Comparison of ENCODE assay signal across 8 cellular contexts in genomic region chr9:78235771-78236510, GRCh38. TPM values are rescaled to one million over a fixed set of nuclear protein-coding genes. Genes with fewer than 3 reads are reported as not detected.
DNase-seq lines count a peak whose midpoint lies in the region; ATAC-seq and TF ChIP-seq lines count a peak whose summit lies in the region.

Gene CEP78, plus strand, starts transcription at chr9:78236075. Its CDS starts 276 bp downstream, at chr9:78236351.

- H3K4me1 Mint-ChIP-seq in natural killer cell treated with Interleukin-12 subunit alpha and Interleukin-12 subunit beta and Interleukin-15 and Interleukin-18, amount 100 ng/mL, for 72 hours (ENCODE audit: low read depth in 2 of 2): peaks cover 35 to 37% of the 10 kb centered on the region in 2 donors

- H3K36me3 Mint-ChIP-seq in natural killer cell treated with Interleukin-12 subunit alpha and Interleukin-12 subunit beta and Interleukin-15 and Interleukin-18, amount 100 ng/mL, for 72 hours: peaks cover 9% of the 10 kb centered on the region

- H3K9me3 Mint-ChIP-seq in natural killer cell treated with Interleukin-12 subunit alpha and Interleukin-12 subunit beta and Interleukin-15 and Interleukin-18, amount 100 ng/mL, for 72 hours: no peaks in the 10 kb centered on the region

- peak; percentile 95 for DNase-seq in ELF-1 (ENCODE audit: low read depth, low spot score)
- DNase-seq in GOT3 (lab: John Stamatoyannopoulos, UW): peak; percentile 26
- DNase-seq in LHCN-M2 (ENCODE audit: low read depth): peak; percentile 89
- DNase-seq in SHP77 (lab: John Stamatoyannopoulos, UW): peak; percentile 66 to 86
- peak; percentile 83 for DNase-seq in activated T-helper 9 cell treated with anti-CD3 and anti-CD28 coated beads, Interleukin-2, amount 50 U/mL, for 16 hours (ENCODE audit: low read depth)
- DNase-seq in fibroblast of pulmonary artery (ENCODE audit: low read depth): peak; percentile 95
- DNase-seq in natural killer cell treated with Interleukin-12 subunit alpha and Interleukin-12 subunit beta and Interleukin-15 and Interleukin-18, amount 100 ng/mL, for 72 hours (ENCODE audit: low spot score): peak; percentile 94
- peak; percentile 85 for DNase-seq in stimulated activated naive CD4-positive, alpha-beta T cell treated with Interleukin-2 at 50 U/mL for 16 hours (lab: John Stamatoyannopoulos, UW)

- no peaks in the 10 kb centered on the region for H3K27me3 Mint-ChIP-seq in natural killer cell treated with Interleukin-12 subunit alpha and Interleukin-12 subunit beta and Interleukin-15 and Interleukin-18, amount 100 ng/mL, for 72 hours

- TF ChIP-seq CTCF in fibroblast of pulmonary artery (IDR thresholded peaks at IDR 0.05; ENCODE audit: low read length, missing control alignments): no peak

- H3K4me3 ChIP-seq in fibroblast of pulmonary artery (replicated peaks; ENCODE audit: low read depth, low read length): peak within 1 kb of the TSS; percentile 66

- peak; percentile 97 to 98 for ATAC-seq in natural killer cell treated with Interleukin-12 subunit alpha and Interleukin-12 subunit beta and Interleukin-15 and Interleukin-18, amount 100 ng/mL, for 72 hours

- H3K4me3 Mint-ChIP-seq in natural killer cell treated with Interleukin-12 subunit alpha and Interleukin-12 subunit beta and Interleukin-15 and Interleukin-18, amount 100 ng/mL, for 72 hours: no peak within 1 kb of the TSS

- peak within 1 kb of the TSS; percentile 75 to 93 for H3K27ac Mint-ChIP-seq in natural killer cell treated with Interleukin-12 subunit alpha and Interleukin-12 subunit beta and Interleukin-15 and Interleukin-18, amount 100 ng/mL, for 72 hours

RNA-seq across cellular contexts. Expression of gene CEP78, which starts in this region (rescaled TPM):
- 34.2 and 39.2 TPM in 2 replicates for total RNA-seq in LHCN-M2 (2014; rRNA removed)
- polyA plus RNA-seq in LHCN-M2 (2012): 7.6 TPM
- 10 to 100 TPM; 39.8 to 56.4 TPM for total RNA-seq in natural killer cell treated with Interleukin-12 subunit alpha and Interleukin-12 subunit beta and Interleukin-15 and Interleukin-18, amount 100 ng/mL, for 72 hours

Comparison
In these comparisons a context has a peak if more than half of its experiments do, and no peak if none do; other contexts are left out.
1. Peak in every context shown above with its lines: DNase-seq, ATAC-seq and H3K4me3 ChIP-seq.
2. DNase-seq: peak in every context shown above with its lines; median percentile 95 in ELF-1; 95 in fibroblast of pulmonary artery; 94 in natural killer cell treated with Interleukin-12 subunit alpha and Interleukin-12 subunit beta and Interleukin-15 and Interleukin-18, amount 100 ng/mL, for 72 hours; 89 in LHCN-M2; 85 in stimulated activated naive CD4-positive, alpha-beta T cell treated with Interleukin-2 at 50 U/mL for 16 hours; 83 in activated T-helper 9 cell treated with anti-CD3 and anti-CD28 coated beads, Interleukin-2, amount 50 U/mL, for 16 hours; 76 in SHP77; 26 in GOT3.